In genomic region chr17:8121531-8122390, GRCh38 we compare ENCODE assay signal across 8 cellular contexts. TPM values are rescaled to one million over a fixed set of nuclear protein-coding genes. Genes with fewer than 3 reads are reported as not detected.
DNase-seq lines count a peak whose midpoint lies in the region; ATAC-seq and TF ChIP-seq lines count a peak whose summit lies in the region.

No MANE protein-coding gene starts in this region.

- DNase-seq in DMS79 (lab: John Stamatoyannopoulos, UW), result peak; percentile 33
- no peak for DNase-seq in NT2/D1 (ENCODE audit: low read depth, low spot score)
- peak; percentile 79 for DNase-seq in activated naive CD8-positive, alpha-beta T cell treated with anti-CD3 and anti-CD28 coated beads, Interleukin-2, amount 50 U/mL, for 24 hours
- peak; percentile 80 for DNase-seq in left ventricle myocardium superior
- peak in 1 of 2 donors; percentile 39 for DNase-seq in trophoblast cell
- no peak for DNase-seq in mucosa of gallbladder (ENCODE audit: low spot score)

- peaks cover 78% of the 10 kb centered on the region for H3K4me1 Mint-ChIP-seq in activated naive CD8-positive, alpha-beta T cell treated with anti-CD3 and anti-CD28 coated beads, Interleukin-2, amount 50 U/mL, for 24 hours

- H2AFZ ChIP-seq in trophoblast cell (ENCODE audit: insufficient read depth, low read length, poor library complexity), result peak overlapping the region; percentile 91

- peak; percentile 95 for TF ChIP-seq CTCF in HEK293 (tag by site-specific recombination; IDR thresholded peaks at IDR 0.05)

- no peak overlapping the region for H4K12ac ChIP-seq in trophoblast cell (ENCODE audit: low read depth, low read length)

- H3K4ac ChIP-seq in trophoblast cell (ENCODE audit: low read depth, low read length), result no peak overlapping the region

- CTCF ChIA-PET in HEK293 (lab: Yijun Ruan, JAX), result interaction anchor here (0.6 to 4.1 kb wide), 19 partner anchors 9 to 1114 kb away, joined by 3 to 33 read pairs (median 4); no protein-coding TSS in a partner anchor

- H3K27ac ChIP-seq in HEK293 (ENCODE audit: extremely low read depth, low read depth, low read length) (peak overlapping the region; percentile 32; the same call in 1 of the 2 replicates), trophoblast cell (ENCODE audit: low read depth, low read length) (no peak overlapping the region)

- peaks cover 3% of the 10 kb centered on the region for H3K9me3 Mint-ChIP-seq in activated naive CD8-positive, alpha-beta T cell treated with anti-CD3 and anti-CD28 coated beads, Interleukin-2, amount 50 U/mL, for 24 hours

- no peak overlapping the region for H2BK5ac ChIP-seq in trophoblast cell (ENCODE audit: low read depth, low read length, poor library complexity)

- H2BK120ac ChIP-seq in trophoblast cell (ENCODE audit: insufficient read depth, low read length, poor library complexity), result no peak overlapping the region

- H3K23ac ChIP-seq in trophoblast cell (ENCODE audit: low read length), result no peak overlapping the region

- no peaks in the 10 kb centered on the region for H3K79me1 ChIP-seq in trophoblast cell (ENCODE audit: low read length)

- H3K4me3 ChIP-seq in HEK293 (ENCODE audit: low read depth, low read length), result peak overlapping the region; percentile 70
- H3K4me3 ChIP-seq in NT2/D1 (ENCODE audit: insufficient read length, low read depth), result peak overlapping the region; percentile 53
- H3K4me3 ChIP-seq in trophoblast cell (ENCODE audit: low read depth, low read length), result peak overlapping the region; percentile 71

- POLR2A ChIA-PET in HEK293 (lab: Yijun Ruan, JAX), result interaction anchor here (0.6 to 3.5 kb wide), 8 partner anchors 18 to 277 kb away, joined by 4 to 27 read pairs (median 5); partner anchors contain the start of genes AURKB and CTC1

- no peak overlapping the region for H4K8ac ChIP-seq in trophoblast cell (ENCODE audit: low read depth, low read length)

- H3K9ac ChIP-seq in NT2/D1 (ENCODE audit: insufficient read length, low read depth) (peak overlapping the region; percentile 21), trophoblast cell (ENCODE audit: low read length) (no peak overlapping the region)

- H3K36me3 Mint-ChIP-seq in activated naive CD8-positive, alpha-beta T cell treated with anti-CD3 and anti-CD28 coated beads, Interleukin-2, amount 50 U/mL, for 24 hours (ENCODE audit: low read depth), result peaks cover 17% of the 10 kb centered on the region

- intact Hi-C loops in left ventricle myocardium superior (cut with micrococcal nuclease), result no loop called here

- no CpG with 5 or more reads among the region's 88 CpGs for WGBS in trophoblast cell (ENCODE audit: extremely low coverage, insufficient coverage, insufficient read length)

- H4K91ac ChIP-seq in trophoblast cell (ENCODE audit: low read depth, low read length), result no peak overlapping the region

- no peaks in the 10 kb centered on the region for H3K9me3 ChIP-seq in HEK293 (ENCODE audit: control insufficient read depth, insufficient read depth, low read depth, low read length)
- H3K9me3 ChIP-seq in NT2/D1 (ENCODE audit: insufficient read depth, low read length), result no peaks in the 10 kb centered on the region
- H3K9me3 ChIP-seq in trophoblast cell (ENCODE audit: insufficient read depth, low read depth, low read length), result peaks cover 3% of the 10 kb centered on the region

- H2BK12ac ChIP-seq in trophoblast cell (ENCODE audit: low read length), result no peak overlapping the region

- H3K36me3 ChIP-seq in HEK293 (ENCODE audit: control insufficient read depth in 2 of 2, insufficient read depth in 1 of 2, low read length in 2 of 2) (no peaks in the 10 kb centered on the region), NT2/D1 (ENCODE audit: insufficient read depth, insufficient read length, low read length) (no peaks in the 10 kb centered on the region), trophoblast cell (ENCODE audit: control insufficient read depth in 1 of 2, insufficient read depth in 2 of 2, low read length in 2 of 2) (no peaks in the 10 kb centered on the region)

- H3K27me3 Mint-ChIP-seq in activated naive CD8-positive, alpha-beta T cell treated with anti-CD3 and anti-CD28 coated beads, Interleukin-2, amount 50 U/mL, for 24 hours, result peaks cover 61% of the 10 kb centered on the region

- H3K27ac Mint-ChIP-seq in activated naive CD8-positive, alpha-beta T cell treated with anti-CD3 and anti-CD28 coated beads, Interleukin-2, amount 50 U/mL, for 24 hours, result no peak overlapping the region

- peak overlapping the region; percentile 93 for H3K4me3 Mint-ChIP-seq in activated naive CD8-positive, alpha-beta T cell treated with anti-CD3 and anti-CD28 coated beads, Interleukin-2, amount 50 U/mL, for 24 hours

- ATAC-seq in activated naive CD8-positive, alpha-beta T cell treated with anti-CD3 and anti-CD28 coated beads, Interleukin-2, amount 50 U/mL, for 24 hours, result peak; percentile 12
- ATAC-seq in left ventricle myocardium superior (peak; percentile 37), HG03521 (IDR thresholded peaks at IDR 0.05; ENCODE audit: unreplicated experiment) (no peak)

- H2AK5ac ChIP-seq in trophoblast cell (ENCODE audit: low read length), result no peak overlapping the region

- H3K79me2 ChIP-seq in trophoblast cell (ENCODE audit: control insufficient read depth, insufficient read depth, low read length, poor library complexity), result no peaks in the 10 kb centered on the region

- peaks cover 11% of the 10 kb centered on the region for H3K4me1 ChIP-seq in HEK293 (ENCODE audit: control insufficient read depth, insufficient read depth, low read length)
- peaks cover 4% of the 10 kb centered on the region for H3K4me1 ChIP-seq in NT2/D1 (ENCODE audit: insufficient read depth, insufficient read length)
- H3K4me1 ChIP-seq in trophoblast cell (ENCODE audit: control insufficient read depth in 1 of 2, insufficient read depth in 2 of 2, low read length in 2 of 2), result peaks cover 28 to 47% of the 10 kb centered on the region in 2 experiments

- H3K4me2 ChIP-seq in trophoblast cell (ENCODE audit: low read length), result peak overlapping the region; percentile 80

- no peak overlapping the region for H3K14ac ChIP-seq in trophoblast cell (ENCODE audit: low read length)

- H3K27me3 ChIP-seq in NT2/D1 (ENCODE audit: insufficient read depth, insufficient read length) (peaks cover 57% of the 10 kb centered on the region), trophoblast cell (ENCODE audit: insufficient read depth, low read length) (peaks cover 44% of the 10 kb centered on the region)

- no peak overlapping the region for H3K18ac ChIP-seq in trophoblast cell (ENCODE audit: low read length)

TF ChIP-seq in HEK293, 187 proteins besides CTCF, POLR2A, EP300 and RAD21 (continues in another document):
- TF ChIP-seq ZFP69B (tag by site-specific recombination; IDR thresholded peaks at IDR 0.05), result peak; percentile 69
- TF ChIP-seq SCRT2 (tag by site-specific recombination; IDR thresholded peaks at IDR 0.05), result peak; percentile 63; the same call in 1 of the 2 replicates
- peak; percentile 81 for TF ChIP-seq ZBTB11 (tag by site-specific recombination; conservative IDR thresholded peaks at IDR 0.05; ENCODE audit: low read depth)

RNA-seq across cellular contexts. Expression of gene HES7, which starts 2.1 kb away (rescaled TPM):
- total RNA-seq in left ventricle myocardium superior, result not detected
- 0.29 and 0.49 TPM in 2 replicates for polyA plus RNA-seq in trophoblast cell (2013)
- total RNA-seq in mucosa of gallbladder, result 0.78 TPM

RNA-seq across cellular contexts. Expression of gene ALOXE3, which starts 3.4 kb away (rescaled TPM):
- total RNA-seq in left ventricle myocardium superior, result not detected
- polyA plus RNA-seq in trophoblast cell (2013), result 0.26 and 0.31 TPM in 2 replicates
- total RNA-seq in mucosa of gallbladder, result not detected

RNA-seq across cellular contexts. Expression of gene PER1, which starts 30.4 kb away (rescaled TPM):
- total RNA-seq in left ventricle myocardium superior, result 126 TPM
- polyA plus RNA-seq in trophoblast cell (2013), result 13.5 and 14.1 TPM in 2 replicates
- total RNA-seq in mucosa of gallbladder, result 123 TPM

RNA-seq across cellular contexts. Expression of gene ALOX12B, which starts 34.2 kb away (rescaled TPM):
- not detected for total RNA-seq in left ventricle myocardium superior
- polyA plus RNA-seq in trophoblast cell (2013), result 0.07 and 0.08 TPM in 2 replicates
- 0.43 TPM for total RNA-seq in mucosa of gallbladder

RNA-seq across cellular contexts. Expression of gene VAMP2, which starts 41.0 kb away (rescaled TPM):
- total RNA-seq in left ventricle myocardium superior, result 62.3 TPM
- 31.6 and 33.5 TPM in 2 replicates for polyA plus RNA-seq in trophoblast cell (2013)
- 73.8 TPM for total RNA-seq in mucosa of gallbladder

Comparison
In these comparisons a context has a peak if more than half of its experiments do, and no peak if none do; other contexts are left out.
1. DNase-seq: peak in DMS79 (single experiment), activated naive CD8-positive, alpha-beta T cell treated with anti-CD3 and anti-CD28 coated beads, Interleukin-2, amount 50 U/mL, for 24 hours (single experiment) and left ventricle myocardium superior (single experiment); none in NT2/D1 (single experiment) and mucosa of gallbladder (single experiment).
2. Peak in every context shown above with its lines, with median percentiles within 50 percentile points of each other: H3K4me3 ChIP-seq.